Comparison of ENCODE assay signal across 35 cellular contexts in genomic region chr4:47120783-47121182, GRCh38.
"Had no signal": no experiment of that assay in that cellular context is flagged by ENCODE, and none has a peak within 500 bp of the region (broad histone marks: within the 10 kb centered on the region; RNA-seq: fewer than 3 reads in every experiment).

No MANE protein-coding gene starts in this region.

- ATAC-seq: activated CD4-positive, alpha-beta T cell treated with anti-CD3 and anti-CD28 coated beads for 36 hours; activated T-cell treated with anti-CD3 and anti-CD28 coated beads, Interleukin-2, amount 50 U/mL, for 72 hours had no signal

- H3K9me3 Mint-ChIP-seq: activated T-cell treated with anti-CD3 and anti-CD28 coated beads, Interleukin-2, amount 50 U/mL, for 72 hours; nephron progenitor cell; type B pancreatic cell had no signal

- H3K4me3 Mint-ChIP-seq: activated CD4-positive, alpha-beta T cell treated with anti-CD3 and anti-CD28 coated beads for 36 hours; activated naive CD8-positive, alpha-beta T cell; activated T-cell treated with anti-CD3 and anti-CD28 coated beads, Interleukin-2, amount 50 U/mL, for 72 hours; brain; naive B cell; nephron progenitor cell; type B pancreatic cell had no signal

- H3K27me3 ChIP-seq: adrenal gland, ascending aorta, cardiac muscle cell, colonic mucosa, esophagus squamous epithelium, ovary, sigmoid colon, uterus had no signal

- H3K4me1 Mint-ChIP-seq: activated CD4-positive, alpha-beta T cell treated with anti-CD3 and anti-CD28 coated beads for 36 hours; naive B cell; nephron progenitor cell had no signal

- H3K4me1 ChIP-seq: adrenal gland, ascending aorta, colonic mucosa, esophagus squamous epithelium, sigmoid colon, uterus had no signal

- FAIRE-seq: endometrium, frontal cortex, kidney, small intestine had no signal

- H3K9me3 ChIP-seq: adrenal gland, ascending aorta, colonic mucosa, esophagus squamous epithelium, neutrophil, ovary, sigmoid colon, uterus had no signal

- H3K27ac Mint-ChIP-seq: activated CD4-positive, alpha-beta T cell treated with anti-CD3 and anti-CD28 coated beads for 36 hours; activated naive CD8-positive, alpha-beta T cell; activated T-cell treated with anti-CD3 and anti-CD28 coated beads, Interleukin-2, amount 50 U/mL, for 72 hours; brain; naive B cell; nephron progenitor cell; progenitor cell of endocrine pancreas; type B pancreatic cell had no signal

- DNase-seq: activated CD4-positive, alpha-beta T cell treated with anti-CD3 and anti-CD28 coated beads for 36 hours; activated CD4-positive, alpha-beta T cell treated with anti-CD3 and anti-CD28 coated beads, Interleukin-2, amount 50 U/mL, for 4 hours; activated CD4-positive, CD25-positive, alpha-beta regulatory T cell; activated naive CD4-positive, alpha-beta T cell treated with Interleukin-2 at 50 U/mL for 16 hours; activated T-cell treated with anti-CD3 and anti-CD28 coated beads for 4 hours; activated T-cell treated with anti-CD3 and anti-CD28 coated beads, Interleukin-2, amount 50 U/mL, for 72 hours; adrenal gland; cerebellar nuclear complex; colonic mucosa; effector CD8-positive, alpha-beta T cell; esophagus squamous epithelium; glutamatergic neuron; hippocampal formation; kidney; naive B cell; nephron progenitor cell; ovary; sigmoid colon; small intestine; stimulated activated CD4-positive, alpha-beta T cell treated with anti-CD3 and anti-CD28 coated beads, Interleukin-1b, Interleukin-23, amount 100 ng/mL, for 48 hours; stimulated activated CD4-positive, alpha-beta T cell treated with anti-CD3 and anti-CD28 coated beads, Interleukin-4, amount 100 ng/mL, for 4 hours; stimulated activated CD8-positive, alpha-beta memory T cell treated with anti-CD3 and anti-CD28 coated beads, Interleukin-4, amount 100 ng/mL, for 48 hours; stimulated activated naive CD4-positive, alpha-beta T cell; uterus had no signal

- H3K27ac ChIP-seq: adrenal gland, ascending aorta, cardiac muscle cell, colonic mucosa, epithelial cell of prostate, esophagus squamous epithelium, neutrophil, ovary, sigmoid colon, uterus had no signal

- H3K4me3 ChIP-seq: adrenal gland, ascending aorta, cardiac muscle cell, colonic mucosa, esophagus squamous epithelium, lung, ovary, sigmoid colon, uterus had no signal

- H3K36me3 Mint-ChIP-seq: activated naive CD8-positive, alpha-beta T cell; brain; naive B cell; type B pancreatic cell had no signal

- H3K36me3 ChIP-seq: adrenal gland, ascending aorta, cardiac muscle cell, colonic mucosa, esophagus squamous epithelium, neutrophil, ovary, sigmoid colon, uterus had no signal
